10 cellular contexts compared by ENCODE assay signal in the genomic region with DNA sequence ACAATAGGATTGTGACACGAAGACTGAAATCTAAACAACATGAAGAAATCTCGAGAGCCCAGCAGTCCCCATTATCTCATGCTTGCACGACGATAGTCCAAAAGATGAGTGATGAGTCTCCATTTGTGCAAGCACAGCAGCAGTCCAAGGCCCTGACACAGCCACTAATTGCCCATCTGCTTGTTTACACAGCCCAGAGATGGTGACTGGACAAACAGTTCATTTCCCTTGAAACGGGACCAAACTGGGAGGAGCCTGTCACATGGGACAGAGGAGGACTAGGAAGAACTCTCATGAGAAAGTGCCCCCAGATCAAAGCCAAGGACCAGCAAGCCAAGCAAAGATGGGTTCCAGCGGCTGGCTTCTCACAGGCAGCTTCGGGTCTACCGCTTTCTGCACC.
A peak's percentile ranks its signal among the peaks of the same experiment; 100 is the strongest.
DNase-seq lines count a peak whose midpoint lies in the region; TF ChIP-seq lines count a peak whose summit lies in the region.
"Had no signal": no experiment of that assay in that cellular context is flagged by ENCODE, and none has a peak within 500 bp of the region (broad histone marks: within the 10 kb centered on the region; RNA-seq: fewer than 3 reads in every experiment).

No MANE protein-coding gene starts in this region.

- H3K36me3 ChIP-seq in SJCRH30: no peaks in the 10 kb centered on the region
- H3K36me3 ChIP-seq in esophagus squamous epithelium: no peaks in the 10 kb centered on the region
- H3K36me3 ChIP-seq: neural progenitor cell had no signal

- 45 to 86% methylated on average over 5 to 7 of the region's 8 CpGs for WGBS in esophagus squamous epithelium, 2 donors

- TF ChIP-seq CTCF in esophagus squamous epithelium (IDR thresholded peaks at IDR 0.05): no peak

- DNase-seq in C1 segment of cervical spinal cord (lab: John Stamatoyannopoulos, UW) (peak in 10 of 14 donors; percentile 5 to 65 (median 34)), NCI-H2227 (lab: John Stamatoyannopoulos, UW; ENCODE audit: unreplicated experiment) (peak; percentile 41), caudate nucleus (lab: John Stamatoyannopoulos, UW) (peak in 55 of 61 donors; percentile 3 to 86 (median 56)), midbrain (lab: John Stamatoyannopoulos, UW) (peak; percentile 63), SJCRH30 (no peak), esophagus squamous epithelium (lab: John Stamatoyannopoulos, UW) (no peak), ACHN (no peak), retina (no peak)
- DNase-seq: stimulated activated CD8-positive, alpha-beta memory T cell treated with anti-CD3 and anti-CD28 coated beads, Interleukin-4, amount 100 ng/mL, for 48 hours had no signal

- intact Hi-C loops in esophagus squamous epithelium (cut with DNase I): no loop called here

- no peaks in the 10 kb centered on the region; the same call in 1 of the 2 replicates for H3K4me1 ChIP-seq in SJCRH30
- H3K4me1 ChIP-seq in esophagus squamous epithelium: peaks cover 0 to 14% (median 0%) of the 10 kb centered on the region in 3 donors

- TF ChIP-seq POLR2A in esophagus squamous epithelium (IDR thresholded peaks at IDR 0.05): no peak

- H3K27me3 ChIP-seq in SJCRH30 (no peaks in the 10 kb centered on the region), esophagus squamous epithelium (no peaks in the 10 kb centered on the region)
- H3K27me3 ChIP-seq: neural progenitor cell had no signal

- in situ Hi-C loops in ACHN (cut with HindIII; ENCODE audit: low pct_ligation_motif_present, low pct_unique_long_range_greater_than_20kb, low sequenced_read_pairs): loop anchor here (25.0 kb wide), 1 partner anchor 148 kb away; no protein-coding TSS in a partner anchor

- H3K27ac ChIP-seq in caudate nucleus (ENCODE audit: low read depth, low read length) (peak overlapping the region; percentile 94), SJCRH30 (no peak overlapping the region), esophagus squamous epithelium (peak overlapping the region in 2 of 4 donors; percentile 26 to 37)
- H3K27ac ChIP-seq: neural progenitor cell had no signal

- H3K4me3 ChIP-seq in SJCRH30: no peak overlapping the region
- no peak overlapping the region for H3K4me3 ChIP-seq in esophagus squamous epithelium
- H3K4me3 ChIP-seq: neural progenitor cell had no signal

- H3K9me3 ChIP-seq in SJCRH30 (replicated peaks): no peaks in the 10 kb centered on the region; the same call in 1 of the 2 replicates
- no peaks in the 10 kb centered on the region for H3K9me3 ChIP-seq in esophagus squamous epithelium

Comparison
In these comparisons a context has a peak if more than half of its experiments do, and no peak if none do; other contexts are left out.
1. DNase-seq: peak in C1 segment of cervical spinal cord (10 of 14), NCI-H2227 (single experiment), caudate nucleus (55 of 61) and midbrain (single experiment); none in SJCRH30 (0 of 2), esophagus squamous epithelium (single experiment), ACHN (single experiment) and retina (single experiment).